In the genomic region with DNA sequence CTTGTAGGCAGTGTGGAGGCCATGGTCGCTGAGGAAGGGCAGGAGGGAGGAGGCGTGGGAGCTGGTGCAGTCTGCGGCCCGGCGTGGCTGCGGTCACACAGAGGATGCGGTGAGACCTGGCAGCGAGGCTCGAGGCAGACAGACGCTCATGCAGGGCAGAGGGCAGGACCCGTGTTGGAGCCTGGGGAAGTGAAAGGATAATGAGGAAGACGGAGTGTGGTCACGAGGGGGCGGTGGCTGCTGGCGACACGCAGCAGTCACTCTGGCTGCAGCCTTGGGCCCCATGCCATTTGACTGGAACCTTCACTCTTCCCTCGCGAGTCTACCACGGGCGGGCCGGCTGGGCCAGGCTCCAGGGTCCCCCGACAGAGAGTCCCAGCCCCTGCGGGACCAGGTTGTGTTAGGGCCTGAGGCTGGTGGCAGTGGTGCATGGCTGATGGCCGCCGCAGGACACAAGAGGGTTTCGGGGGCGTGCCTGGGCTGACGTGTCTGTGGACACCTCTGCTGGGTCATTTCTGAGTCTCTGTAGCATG, we compare ENCODE assay signal across 1 cellular context.
TF ChIP-seq lines count a peak whose summit lies in the region.

No MANE protein-coding gene starts in this region.

TF ChIP-seq in H1, 55 proteins besides CTCF, POLR2A, EP300 and RAD21 (continued from another document):
- no peak for TF ChIP-seq CHD7 (IDR thresholded peaks at IDR 0.05; ENCODE audit: insufficient replicate concordance, low read length)
TF ChIP-seq in H1: peak in this region for 0.
